In genomic region chr11:12282676-12283075, GRCh38 we compare ENCODE assay signal across 21 cellular contexts.
"Had no signal": no experiment of that assay in that cellular context is flagged by ENCODE, and none has a peak within 500 bp of the region (broad histone marks: within the 10 kb centered on the region; RNA-seq: fewer than 3 reads in every experiment).

No MANE protein-coding gene starts in this region.

- H3K27me3 ChIP-seq: heart left ventricle, sigmoid colon, testis, vagina had no signal

- H3K36me3 ChIP-seq: heart left ventricle, lower lobe of right lung, sigmoid colon, spleen, vagina had no signal

- FAIRE-seq: kidney had no signal

- H3K9me3 ChIP-seq: heart left ventricle, lower lobe of right lung, sigmoid colon, spleen, testis, vagina had no signal

- ATAC-seq: activated CD8-positive, alpha-beta memory T cell treated with anti-CD3 and anti-CD28 coated beads, Interleukin-2, amount 10 ng/mL, durations not matched to agents 7 days and 5 days; heart left ventricle; lower lobe of right lung; naive thymus-derived CD8-positive, alpha-beta T cell had no signal

- DNase-seq: activated CD4-positive, alpha-beta T cell treated with anti-CD3 and anti-CD28 coated beads, Interleukin-2, amount 10 ng/mL, durations not matched to agents 7 days and 5 days; activated CD4-positive, CD25-positive, alpha-beta regulatory T cell; activated CD8-positive, alpha-beta T cell treated with anti-CD3 and anti-CD28 coated beads for 36 hours; activated gamma-delta T cell; activated T-cell treated with anti-CD3 and anti-CD28 coated beads for 4 hours; aorta; cerebellar nuclear complex; cortex of kidney; kidney; lower lobe of right lung; naive thymus-derived CD8-positive, alpha-beta T cell; retina; sigmoid colon; spleen; stimulated activated CD4-positive, alpha-beta T cell treated with anti-CD3 and anti-CD28 coated beads, Interleukin-4, amount 100 ng/mL, for 1 hour; T-helper 17 cell; trophoblast cell had no signal

- H3K27ac ChIP-seq: heart left ventricle, lower lobe of right lung, sigmoid colon, spleen, testis, vagina had no signal

- H3K4me3 ChIP-seq: heart left ventricle, lower lobe of right lung, sigmoid colon, spleen, testis, vagina had no signal
